In the genomic region with DNA sequence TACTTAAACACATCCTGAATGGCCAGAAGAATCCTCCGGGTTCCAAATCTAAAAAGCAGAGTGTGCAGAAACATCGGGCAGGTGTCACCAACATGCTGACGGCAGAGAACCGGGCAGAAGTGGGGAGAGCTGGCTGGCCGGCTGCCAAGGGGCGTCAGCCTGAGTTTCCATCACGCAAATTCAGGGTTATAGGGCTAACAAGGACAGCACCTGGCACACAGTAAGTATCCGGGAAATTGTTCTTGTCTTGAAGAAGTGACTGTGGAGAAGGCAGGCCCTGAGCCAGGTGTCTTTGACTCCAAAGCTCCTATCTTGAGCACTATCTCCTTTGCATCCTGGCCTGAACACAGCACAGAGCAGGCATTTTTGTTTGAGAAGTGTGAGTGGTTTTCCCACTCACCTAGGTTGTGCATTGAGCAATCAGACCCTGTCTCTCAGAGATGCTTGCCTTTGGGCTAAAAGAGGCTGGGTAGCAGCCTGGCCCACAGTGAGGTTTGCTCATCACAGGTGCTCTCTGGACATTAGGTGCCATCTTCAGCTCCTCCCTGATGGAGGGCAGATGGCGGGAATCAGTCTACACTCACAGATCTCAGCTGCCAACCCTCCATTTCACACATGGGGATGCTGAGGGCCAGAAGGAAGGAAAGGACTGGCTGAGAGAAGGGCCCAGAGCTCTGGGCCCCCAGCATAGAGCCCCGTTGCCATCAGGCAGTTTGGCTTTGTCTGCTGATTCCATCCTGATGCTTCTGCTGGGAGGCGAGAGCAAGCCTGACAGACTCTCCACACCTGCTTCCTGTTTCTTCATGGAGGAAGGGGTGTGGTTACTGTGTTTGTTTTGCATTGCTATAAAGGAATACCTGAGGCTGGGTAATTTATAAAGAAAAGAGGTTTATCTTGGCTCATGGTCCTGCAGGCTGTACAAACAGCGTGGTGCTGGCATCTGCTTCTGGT, we compare ENCODE assay signal across 9 cellular contexts. TPM values are rescaled to one million over a fixed set of nuclear protein-coding genes. Genes with fewer than 3 reads are reported as not detected.
A peak's percentile ranks its signal among the peaks of the same experiment; 100 is the strongest.
DNase-seq lines count a peak whose midpoint lies in the region; ATAC-seq and TF ChIP-seq lines count a peak whose summit lies in the region.
"Had no signal": no experiment of that assay in that cellular context is flagged by ENCODE, and none has a peak within 500 bp of the region (broad histone marks: within the 10 kb centered on the region; RNA-seq: fewer than 3 reads in every experiment).

No MANE protein-coding gene starts in this region.

- H2AFZ ChIP-seq in SK-N-SH (ENCODE audit: low read depth): no peak overlapping the region

- H3K27me3 Mint-ChIP-seq in stimulated activated memory B cell treated with anti-CD40 and anti-IgM and Interleukin-4, amounts not matched to agents 10 μg/mL and 1 μg/mL and 100 μg/mL, for 72 hours: no peaks in the 10 kb centered on the region

- H3K9me3 Mint-ChIP-seq in stimulated activated memory B cell treated with anti-CD40 and anti-IgM and Interleukin-4, amounts not matched to agents 10 μg/mL and 1 μg/mL and 100 μg/mL, for 72 hours: peaks cover 2% of the 10 kb centered on the region

- peaks cover 61% of the 10 kb centered on the region for H3K4me1 Mint-ChIP-seq in stimulated activated memory B cell treated with anti-CD40 and anti-IgM and Interleukin-4, amounts not matched to agents 10 μg/mL and 1 μg/mL and 100 μg/mL, for 72 hours

- H3F3A ChIP-seq in SK-N-SH (replicated peaks; ENCODE audit: insufficient read depth): no peaks in the 10 kb centered on the region

- POLR2A ChIA-PET in SK-N-SH (lab: Yijun Ruan, JAX): no interaction called here

- TF ChIP-seq EP300 in SK-N-SH (IDR thresholded peaks at IDR 0.05; ENCODE audit: borderline replicate concordance in 1 of 2, low read depth in 1 of 2, low read length in 1 of 2): no peak

- H3K4me3 ChIP-seq in aorta (ENCODE audit: low read length in 2 of 2): no peak overlapping the region
- H3K4me3 ChIP-seq in SK-N-SH (ENCODE audit: low read depth in 2 of 2, low read length in 1 of 2): no peak overlapping the region

- CTCF ChIA-PET in SK-N-SH (lab: Yijun Ruan, JAX): interaction anchor here (0.6 to 2.6 kb wide), 3 partner anchors 17 to 290 kb away, joined by 3 to 10 read pairs (median 4); no protein-coding TSS in a partner anchor

- H3K36me3 ChIP-seq in aorta (ENCODE audit: control insufficient read depth in 1 of 2, insufficient read depth in 2 of 2, low read length in 1 of 2) (no peaks in the 10 kb centered on the region), SK-N-SH (replicated peaks in 1 of 2; ENCODE audit: control insufficient read depth in 1 of 2, insufficient read depth in 2 of 2, low read length in 1 of 2) (no peaks in the 10 kb centered on the region)

- H3K4me1 ChIP-seq in aorta (ENCODE audit: control insufficient read depth in 1 of 2, insufficient read depth in 2 of 2, low read length in 2 of 2) (no peaks in the 10 kb centered on the region), SK-N-SH (ENCODE audit: control insufficient read depth in 1 of 2, insufficient read depth in 2 of 2, low read depth in 1 of 2, low read length in 1 of 2) (no peaks in the 10 kb centered on the region)

- H3K27ac Mint-ChIP-seq in stimulated activated memory B cell treated with anti-CD40 and anti-IgM and Interleukin-4, amounts not matched to agents 10 μg/mL and 1 μg/mL and 100 μg/mL, for 72 hours: peak overlapping the region; percentile 78

- H3K27ac ChIP-seq in aorta (ENCODE audit: low read depth in 1 of 2, low read length in 2 of 2) (no peak overlapping the region), SK-N-SH (ENCODE audit: low read depth in 2 of 2, low read length in 1 of 2) (no peak overlapping the region)
- H3K27ac ChIP-seq: HL-60 had no signal

- TF ChIP-seq CTCF in SK-N-SH (IDR thresholded peaks at IDR 0.05): no peak

- ATAC-seq in stimulated activated memory B cell treated with anti-CD40 and anti-IgM and Interleukin-4, amounts not matched to agents 10 μg/mL and 1 μg/mL and 100 μg/mL, for 72 hours: peak; percentile 73
- ATAC-seq in aorta (ENCODE audit: low FRiP score): no peak

- H3K79me2 ChIP-seq in SK-N-SH (ENCODE audit: insufficient read depth): no peaks in the 10 kb centered on the region

- no peaks in the 10 kb centered on the region for H4K20me1 ChIP-seq in SK-N-SH (ENCODE audit: insufficient read depth)

- peak; percentile 28 for DNase-seq in activated CD4-positive, alpha-beta T cell treated with anti-CD3 and anti-CD28 coated beads for 1 hour
- no peak for DNase-seq in activated CD4-positive, alpha-beta T cell treated with anti-CD3 and anti-CD28 coated beads, Interleukin-2, amount 50 U/mL, for 48 hours
- DNase-seq in NCI-H2227 (lab: John Stamatoyannopoulos, UW; ENCODE audit: unreplicated experiment) (peak; percentile 58), aorta (no peak), SK-N-SH (no peak), ureter (ENCODE audit: low spot score) (no peak)
- peak; percentile 18 for DNase-seq in activated naive CD4-positive, alpha-beta T cell treated with anti-CD3 and anti-CD28 coated beads, Interleukin-2, amount 50 U/mL, for 16 hours

- H3K9me3 ChIP-seq in aorta (ENCODE audit: control insufficient read depth, low read length) (no peaks in the 10 kb centered on the region), SK-N-SH (no peaks in the 10 kb centered on the region)

- no peak overlapping the region for H3K9ac ChIP-seq in SK-N-SH

- peaks cover 22% of the 10 kb centered on the region for H3K36me3 Mint-ChIP-seq in stimulated activated memory B cell treated with anti-CD40 and anti-IgM and Interleukin-4, amounts not matched to agents 10 μg/mL and 1 μg/mL and 100 μg/mL, for 72 hours

- H3K4me3 Mint-ChIP-seq in stimulated activated memory B cell treated with anti-CD40 and anti-IgM and Interleukin-4, amounts not matched to agents 10 μg/mL and 1 μg/mL and 100 μg/mL, for 72 hours: no peak overlapping the region

- H3K4me2 ChIP-seq in SK-N-SH: no peak overlapping the region

- 79 to 80% methylated on average over 12 of the region's 12 CpGs for WGBS in aorta, 2 donors
- 55% methylated on average over 12 of the region's 12 CpGs for WGBS in SK-N-SH (ENCODE audit: low lambda C conversion rate)

- TF ChIP-seq RAD21 in SK-N-SH (IDR thresholded peaks at IDR 0.05; ENCODE audit: low read length): no peak

- H3K27me3 ChIP-seq in aorta (ENCODE audit: control insufficient read depth in 1 of 2, insufficient read depth in 2 of 2, low read length in 1 of 2) (peaks cover 0 to 2% of the 10 kb centered on the region in 2 donors), SK-N-SH (ENCODE audit: insufficient read depth) (no peaks in the 10 kb centered on the region; the same call in 1 of the 2 replicates)

- no peaks in the 10 kb centered on the region for H3K9me2 ChIP-seq in SK-N-SH

- intact Hi-C loops in aorta (cut with DNase I): no loop called here

TF ChIP-seq in SK-N-SH, 30 proteins besides CTCF, POLR2A, EP300 and RAD21 (continues in another document):
- no peak for TF ChIP-seq MXI1 (IDR thresholded peaks at IDR 0.05; ENCODE audit: low read depth, low read length)
- TF ChIP-seq JUND (IDR thresholded peaks at IDR 0.05): no peak
- TF ChIP-seq POLR2AphosphoS5 (IDR thresholded peaks at IDR 0.05; ENCODE audit: low read depth, low read length): no peak
- TF ChIP-seq CHD2 (IDR thresholded peaks at IDR 0.05; ENCODE audit: low read length, partially characterized antibody): no peak
- TF ChIP-seq, protein P1, sequence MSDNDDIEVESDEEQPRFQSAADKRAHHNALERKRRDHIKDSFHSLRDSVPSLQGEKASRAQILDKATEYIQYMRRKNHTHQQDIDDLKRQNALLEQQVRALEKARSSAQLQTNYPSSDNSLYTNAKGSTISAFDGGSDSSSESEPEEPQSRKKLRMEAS (IDR thresholded peaks at IDR 0.05; ENCODE audit: low read depth): no peak
- TF ChIP-seq, protein P2, sequence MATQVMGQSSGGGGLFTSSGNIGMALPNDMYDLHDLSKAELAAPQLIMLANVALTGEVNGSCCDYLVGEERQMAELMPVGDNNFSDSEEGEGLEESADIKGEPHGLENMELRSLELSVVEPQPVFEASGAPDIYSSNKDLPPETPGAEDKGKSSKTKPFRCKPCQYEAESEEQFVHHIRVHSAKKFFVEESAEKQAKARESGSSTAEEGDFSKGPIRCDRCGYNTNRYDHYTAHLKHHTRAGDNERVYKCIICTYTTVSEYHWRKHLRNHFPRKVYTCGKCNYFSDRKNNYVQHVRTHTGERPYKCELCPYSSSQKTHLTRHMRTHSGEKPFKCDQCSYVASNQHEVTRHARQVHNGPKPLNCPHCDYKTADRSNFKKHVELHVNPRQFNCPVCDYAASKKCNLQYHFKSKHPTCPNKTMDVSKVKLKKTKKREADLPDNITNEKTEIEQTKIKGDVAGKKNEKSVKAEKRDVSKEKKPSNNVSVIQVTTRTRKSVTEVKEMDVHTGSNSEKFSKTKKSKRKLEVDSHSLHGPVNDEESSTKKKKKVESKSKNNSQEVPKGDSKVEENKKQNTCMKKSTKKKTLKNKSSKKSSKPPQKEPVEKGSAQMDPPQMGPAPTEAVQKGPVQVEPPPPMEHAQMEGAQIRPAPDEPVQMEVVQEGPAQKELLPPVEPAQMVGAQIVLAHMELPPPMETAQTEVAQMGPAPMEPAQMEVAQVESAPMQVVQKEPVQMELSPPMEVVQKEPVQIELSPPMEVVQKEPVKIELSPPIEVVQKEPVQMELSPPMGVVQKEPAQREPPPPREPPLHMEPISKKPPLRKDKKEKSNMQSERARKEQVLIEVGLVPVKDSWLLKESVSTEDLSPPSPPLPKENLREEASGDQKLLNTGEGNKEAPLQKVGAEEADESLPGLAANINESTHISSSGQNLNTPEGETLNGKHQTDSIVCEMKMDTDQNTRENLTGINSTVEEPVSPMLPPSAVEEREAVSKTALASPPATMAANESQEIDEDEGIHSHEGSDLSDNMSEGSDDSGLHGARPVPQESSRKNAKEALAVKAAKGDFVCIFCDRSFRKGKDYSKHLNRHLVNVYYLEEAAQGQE (IDR thresholded peaks at IDR 0.05; ENCODE audit: low read depth, low read length): no peak
- no peak for TF ChIP-seq TEAD4 (IDR thresholded peaks at IDR 0.05; ENCODE audit: borderline replicate concordance, insufficient read depth)

RNA-seq across cellular contexts. Expression of gene WHRN, which starts 52.8 kb away (rescaled TPM):
- 1 to 10 TPM; 3.8 to 4.0 TPM for total RNA-seq in aorta
- 1 to 10 TPM; 1.5 to 3.4 TPM for polyA plus RNA-seq in aorta
- 2.7 and 4.6 TPM in 2 replicates for polyA plus RNA-seq in SK-N-SH (2012; rRNA removed)
- polyA plus RNA-seq in SK-N-SH (2012; cell fraction: cytosol; rRNA removed): 1.2 and 2.0 TPM in 2 replicates
- polyA plus RNA-seq in SK-N-SH (2012; cell fraction: nucleus; rRNA removed): 23.9 and 28.5 TPM in 2 replicates
- total RNA-seq in ureter: 11.8 TPM

Comparison
In these comparisons a context has a peak if more than half of its experiments do, and no peak if none do; other contexts are left out.
1. DNase-seq: peak in activated CD4-positive, alpha-beta T cell treated with anti-CD3 and anti-CD28 coated beads for 1 hour (single experiment), NCI-H2227 (single experiment) and activated naive CD4-positive, alpha-beta T cell treated with anti-CD3 and anti-CD28 coated beads, Interleukin-2, amount 50 U/mL, for 16 hours (single experiment); none in activated CD4-positive, alpha-beta T cell treated with anti-CD3 and anti-CD28 coated beads, Interleukin-2, amount 50 U/mL, for 48 hours (0 of 2), aorta (0 of 2), SK-N-SH (single experiment) and ureter (single experiment).